Comparison of ENCODE assay signal across 1 cellular context in the genomic region with DNA sequence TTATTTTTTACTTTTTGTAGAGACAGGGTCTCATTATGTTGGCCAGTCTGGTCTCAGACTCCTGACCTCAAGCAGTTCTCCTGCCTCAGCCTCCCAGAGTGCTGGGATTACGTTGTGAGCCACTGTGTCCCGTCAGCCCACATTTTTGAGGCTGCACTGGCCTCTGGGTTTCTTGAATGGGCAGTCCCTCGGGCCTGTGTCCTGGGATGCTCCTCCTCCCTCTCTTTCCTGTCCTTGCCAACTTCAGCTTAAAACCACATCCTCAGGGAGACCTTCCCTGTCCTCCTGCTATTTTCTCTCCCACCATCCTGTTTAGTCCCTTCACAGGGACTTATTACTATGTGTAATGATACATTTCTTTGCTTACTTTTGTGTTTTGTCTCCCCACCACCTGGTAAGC.
TF ChIP-seq lines count a peak whose summit lies in the region.

No MANE protein-coding gene starts in this region.

TF ChIP-seq in GM23338, 12 proteins besides CTCF, POLR2A, EP300 and RAD21 (continued from another document):
- TF ChIP-seq ZNF462 (CRISPR knock-in tag; IDR thresholded peaks at IDR 0.05) (no peak), JUNB (IDR thresholded peaks at IDR 0.05; ENCODE audit: unreplicated experiment) (no peak), ZNF331 (CRISPR knock-in tag; IDR thresholded peaks at IDR 0.05; ENCODE audit: low read depth) (no peak), REST (IDR thresholded peaks at IDR 0.05; ENCODE audit: unreplicated experiment) (no peak), NANOG (IDR thresholded peaks at IDR 0.05; ENCODE audit: borderline replicate concordance) (no peak), ZNF114 (CRISPR knock-in tag; IDR thresholded peaks at IDR 0.05) (no peak)
- TF ChIP-seq, protein P1, sequence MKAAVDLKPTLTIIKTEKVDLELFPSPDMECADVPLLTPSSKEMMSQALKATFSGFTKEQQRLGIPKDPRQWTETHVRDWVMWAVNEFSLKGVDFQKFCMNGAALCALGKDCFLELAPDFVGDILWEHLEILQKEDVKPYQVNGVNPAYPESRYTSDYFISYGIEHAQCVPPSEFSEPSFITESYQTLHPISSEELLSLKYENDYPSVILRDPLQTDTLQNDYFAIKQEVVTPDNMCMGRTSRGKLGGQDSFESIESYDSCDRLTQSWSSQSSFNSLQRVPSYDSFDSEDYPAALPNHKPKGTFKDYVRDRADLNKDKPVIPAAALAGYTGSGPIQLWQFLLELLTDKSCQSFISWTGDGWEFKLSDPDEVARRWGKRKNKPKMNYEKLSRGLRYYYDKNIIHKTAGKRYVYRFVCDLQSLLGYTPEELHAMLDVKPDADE (IDR thresholded peaks at IDR 0.05) = no peak
